In the genomic region with DNA sequence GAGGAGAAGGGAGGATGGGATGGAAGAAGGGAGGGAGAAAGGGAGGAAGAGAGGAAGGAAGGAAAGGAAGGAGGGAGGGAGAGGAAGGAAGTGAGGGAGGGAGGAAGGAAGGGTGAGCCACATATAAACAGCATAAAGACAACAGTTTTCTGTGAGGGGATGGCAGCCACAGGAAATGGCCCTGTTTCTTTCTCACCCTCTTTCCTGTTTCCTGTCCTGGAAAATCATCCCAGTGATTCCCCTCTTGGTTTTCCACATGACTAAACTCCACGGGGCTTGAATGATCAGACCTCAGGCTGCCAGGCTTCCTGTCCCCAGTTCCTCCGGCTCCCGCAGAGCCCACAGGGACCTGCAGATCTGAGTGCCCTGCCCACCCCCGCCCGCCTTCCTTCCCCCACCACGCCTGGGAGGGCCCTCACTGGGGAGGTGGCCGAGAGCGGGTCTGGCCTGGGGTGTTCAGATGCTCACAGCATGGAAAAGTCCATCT, we compare ENCODE assay signal across 15 cellular contexts. TPM values are rescaled to one million over a fixed set of nuclear protein-coding genes. Genes with fewer than 3 reads are reported as not detected.
A peak's percentile ranks its signal among the peaks of the same experiment; 100 is the strongest.
DNase-seq lines count a peak whose midpoint lies in the region; ATAC-seq, FAIRE-seq and TF ChIP-seq lines count a peak whose summit lies in the region.
"Had no signal": no experiment of that assay in that cellular context is flagged by ENCODE, and none has a peak within 500 bp of the region (broad histone marks: within the 10 kb centered on the region; RNA-seq: fewer than 3 reads in every experiment).

TSS of gene SIGLEC15 (plus strand) at position 418 of the 487 bp plus-strand sequence. CDS start at position 472, 54 bp downstream.

- peak in 3 of 4 experiments; percentile 20 to 33 (median 20) for ATAC-seq in T-cell (replicated peaks in 1 of 4)
- ATAC-seq in stimulated activated naive B cell treated with anti-CD40 and anti-IgM and Interleukin-4, amounts not matched to agents 10 μg/mL and 1 μg/mL and 100 μg/mL, for 72 hours (replicated peaks), result no peak
- no peak for ATAC-seq in GM19455 (IDR thresholded peaks at IDR 0.05; ENCODE audit: unreplicated experiment)
- no peak for ATAC-seq in GM21526 (IDR thresholded peaks at IDR 0.05; ENCODE audit: low FRiP score, unreplicated experiment)

- H3K4me2 ChIP-seq in keratinocyte (ENCODE audit: control insufficient read depth, extremely low read depth, insufficient read depth, low read depth, low read length), result no peak within 1 kb of the TSS

- no peaks in the 10 kb centered on the region for H3K36me3 ChIP-seq in keratinocyte (ENCODE audit: control insufficient read depth in 2 of 2, extremely low read depth in 1 of 2, insufficient read depth in 2 of 2, low read length in 2 of 2)
- H3K36me3 ChIP-seq: SJSA1 had no signal

- H3K9ac ChIP-seq in keratinocyte (ENCODE audit: control insufficient read depth, extremely low read depth, insufficient read depth, low read length), result no peak within 1 kb of the TSS

- H3K27me3 ChIP-seq in keratinocyte (ENCODE audit: control insufficient read depth, extremely low read depth, insufficient read depth, low read length), result no peaks in the 10 kb centered on the region
- H3K27me3 ChIP-seq: SJSA1 had no signal

- H3K9me3 ChIP-seq in keratinocyte (ENCODE audit: control insufficient read depth, low read depth, low read length), result no peaks in the 10 kb centered on the region

- H4K20me1 ChIP-seq in keratinocyte (ENCODE audit: control insufficient read depth, extremely low read depth, insufficient read depth, low read length), result no peaks in the 10 kb centered on the region

- peaks cover 12% of the 10 kb centered on the region for H3K27me3 Mint-ChIP-seq in activated naive CD4-positive, alpha-beta T cell treated with anti-CD3 and anti-CD28 coated beads for 36 hours (ENCODE audit: low read depth)
- H3K27me3 Mint-ChIP-seq in T-cell, result peaks cover 15 to 17% of the 10 kb centered on the region in 2 donors
- peaks cover 21 to 59% of the 10 kb centered on the region in 2 donors for H3K27me3 Mint-ChIP-seq in stimulated activated naive B cell treated with anti-CD40 and anti-IgM and Interleukin-4, amounts not matched to agents 10 μg/mL and 1 μg/mL and 100 μg/mL, for 72 hours

- intact Hi-C loops in activated naive CD4-positive, alpha-beta T cell treated with anti-CD3 and anti-CD28 coated beads for 36 hours (cut with micrococcal nuclease), result no loop called here

- no peak within 1 kb of the TSS for H3K4me3 Mint-ChIP-seq in activated naive CD4-positive, alpha-beta T cell treated with anti-CD3 and anti-CD28 coated beads for 36 hours
- peak within 1 kb of the TSS in 1 of 3 donors; percentile 11 for H3K4me3 Mint-ChIP-seq in T-cell
- H3K4me3 Mint-ChIP-seq in stimulated activated naive B cell treated with anti-CD40 and anti-IgM and Interleukin-4, amounts not matched to agents 10 μg/mL and 1 μg/mL and 100 μg/mL, for 72 hours, result no peak within 1 kb of the TSS

- no peaks in the 10 kb centered on the region for H3K36me3 Mint-ChIP-seq in activated naive CD4-positive, alpha-beta T cell treated with anti-CD3 and anti-CD28 coated beads for 36 hours (ENCODE audit: low read depth)
- H3K36me3 Mint-ChIP-seq in T-cell, result no peaks in the 10 kb centered on the region
- H3K36me3 Mint-ChIP-seq in stimulated activated naive B cell treated with anti-CD40 and anti-IgM and Interleukin-4, amounts not matched to agents 10 μg/mL and 1 μg/mL and 100 μg/mL, for 72 hours, result peaks cover 0 to 3% of the 10 kb centered on the region in 2 donors

- H3K9me1 ChIP-seq in keratinocyte (ENCODE audit: control insufficient read depth, extremely low read depth, insufficient read depth, low read length), result no peaks in the 10 kb centered on the region

- H3K4me3 ChIP-seq in keratinocyte (ENCODE audit: control insufficient read depth in 2 of 3, extremely low read depth in 1 of 3, insufficient read depth in 2 of 3, low read depth in 1 of 3, low read length in 3 of 3), result no peak within 1 kb of the TSS
- H3K4me3 ChIP-seq: SJSA1 had no signal

- no peaks in the 10 kb centered on the region for H3K9me3 Mint-ChIP-seq in activated naive CD4-positive, alpha-beta T cell treated with anti-CD3 and anti-CD28 coated beads for 36 hours
- peaks cover 0 to 4% (median 4%) of the 10 kb centered on the region in 3 donors for H3K9me3 Mint-ChIP-seq in T-cell
- peaks cover 0 to 11% of the 10 kb centered on the region in 2 donors for H3K9me3 Mint-ChIP-seq in stimulated activated naive B cell treated with anti-CD40 and anti-IgM and Interleukin-4, amounts not matched to agents 10 μg/mL and 1 μg/mL and 100 μg/mL, for 72 hours

- TF ChIP-seq CTCF in keratinocyte (optimal IDR thresholded peaks at IDR 0.05 in 1 of 3, IDR thresholded peaks at IDR 0.05 in 1 of 3, conservative IDR thresholded peaks at IDR 0.05 in 1 of 3; ENCODE audit: extremely low read depth in 1 of 3, insufficient read depth in 2 of 3, low read length in 3 of 3), result no peak

- H3K4me1 ChIP-seq in keratinocyte (ENCODE audit: control insufficient read depth, extremely low read depth, insufficient read depth, low read length), result peaks cover 15% of the 10 kb centered on the region

- POLR2A ChIA-PET in T-cell (lab: Charles Lee), result no interaction called here

- peaks cover 26% of the 10 kb centered on the region for H3K4me1 Mint-ChIP-seq in activated naive CD4-positive, alpha-beta T cell treated with anti-CD3 and anti-CD28 coated beads for 36 hours (ENCODE audit: low read depth)
- peaks cover 28 to 31% (median 29%) of the 10 kb centered on the region in 3 donors for H3K4me1 Mint-ChIP-seq in T-cell
- H3K4me1 Mint-ChIP-seq in stimulated activated naive B cell treated with anti-CD40 and anti-IgM and Interleukin-4, amounts not matched to agents 10 μg/mL and 1 μg/mL and 100 μg/mL, for 72 hours, result peaks cover 33 to 57% of the 10 kb centered on the region in 2 donors

- no peak for FAIRE-seq in keratinocyte (lab: Jason Lieb, UNC)
- FAIRE-seq: small intestine, urothelium cell line had no signal

- H2AFZ ChIP-seq in keratinocyte (ENCODE audit: control insufficient read depth, low read length), result peak within 1 kb of the TSS; percentile 61

- peak; percentile 4 for DNase-seq in activated naive CD4-positive, alpha-beta T cell treated with anti-CD3 and anti-CD28 coated beads for 36 hours
- no peak for DNase-seq in activated naive CD4-positive, alpha-beta T cell treated with Interleukin-2 at 50 U/mL for 16 hours
- no peak for DNase-seq in T-cell
- DNase-seq in keratinocyte (ENCODE audit: low read depth, low spot score), result no peak
- DNase-seq in stimulated activated naive B cell treated with anti-CD40 and anti-IgM and Interleukin-4, amounts not matched to agents 10 μg/mL and 1 μg/mL and 100 μg/mL, for 72 hours, result no peak
- no peak for DNase-seq in effector CD4-positive, alpha-beta T cell
- DNase-seq: activated CD4-positive, alpha-beta T cell treated with anti-CD3 and anti-CD28 coated beads for 48 hours; NCI-H1092; NCI-H524; small intestine had no signal

- dilution Hi-C loops in keratinocyte (cut with MboI; ENCODE audit: extremely low pct_ligation_motif_present, low sequenced_read_pairs), result no loop called here

- CTCF ChIA-PET in activated naive CD4-positive, alpha-beta T cell treated with anti-CD3 and anti-CD28 coated beads for 36 hours (lab: Charles Lee), result no interaction called here
- CTCF ChIA-PET in T-cell (lab: Charles Lee), result no interaction called here

- no peak within 1 kb of the TSS for H3K27ac ChIP-seq in keratinocyte (ENCODE audit: control insufficient read depth, insufficient read depth, low read length)

- H3K79me2 ChIP-seq in keratinocyte (ENCODE audit: control insufficient read depth, insufficient read depth, low read length), result no peaks in the 10 kb centered on the region

- no peak within 1 kb of the TSS for H3K27ac Mint-ChIP-seq in activated naive CD4-positive, alpha-beta T cell treated with anti-CD3 and anti-CD28 coated beads for 36 hours
- peak within 1 kb of the TSS in 1 of 2 donors; percentile 73 for H3K27ac Mint-ChIP-seq in T-cell
- peak within 1 kb of the TSS; percentile 52 for H3K27ac Mint-ChIP-seq in stimulated activated naive B cell treated with anti-CD40 and anti-IgM and Interleukin-4, amounts not matched to agents 10 μg/mL and 1 μg/mL and 100 μg/mL, for 72 hours

RNA-seq across cellular contexts. Expression of gene SIGLEC15, which starts in this region (rescaled TPM):
- not detected for total RNA-seq in activated naive CD4-positive, alpha-beta T cell treated with anti-CD3 and anti-CD28 coated beads for 36 hours
- under 1 TPM in 1 of 5 donors, not detected in 4; 0.33 TPM for total RNA-seq in T-cell
- 0.10 TPM in 1 of 3 replicates, not detected in the others for polyA plus RNA-seq in keratinocyte
- polyA plus RNA-seq in keratinocyte (2011; ENCODE audit: low read depth), result not detected
- polyA plus RNA-seq in keratinocyte (2011; cell fraction: cytosol; rRNA removed), result 0.04 and 0.05 TPM in 2 replicates
- polyA plus RNA-seq in keratinocyte (2011; cell fraction: nucleus; rRNA removed), result 0.07 TPM in 1 of 2 replicates, not detected in the other
- polyA plus RNA-seq in keratinocyte (2012; ENCODE audit: low replicate concordance), result 0.07 and 0.11 TPM in 2 replicates
- 0.75 TPM in 1 of 3 replicates, not detected in the others for polyA minus RNA-seq in keratinocyte
- not detected for polyA minus RNA-seq in keratinocyte (2011; cell fraction: cytosol; rRNA and poly(A)+ RNA removed)
- polyA minus RNA-seq in keratinocyte (2011; cell fraction: nucleus; rRNA and poly(A)+ RNA removed), result not detected in 2 replicates
- polyA plus RNA-seq: neural cell had no signal

Comparison
In these comparisons a context has a peak if more than half of its experiments do, and no peak if none do; other contexts are left out.
1. Peak in DNase-seq in activated naive CD4-positive, alpha-beta T cell treated with anti-CD3 and anti-CD28 coated beads for 36 hours; RNA of the gene not detected or under 1 TPM.
2. Peak in ATAC-seq in T-cell; RNA of the gene not detected or under 1 TPM.